22 cellular contexts compared by ENCODE assay signal in genomic region chr14:69669375-69669774, GRCh38. TPM values are rescaled to one million over a fixed set of nuclear protein-coding genes. Genes with fewer than 3 reads are reported as not detected.
DNase-seq lines count a peak whose midpoint lies in the region; ATAC-seq, FAIRE-seq and TF ChIP-seq lines count a peak whose summit lies in the region.
"Had no signal": no experiment of that assay in that cellular context is flagged by ENCODE, and none has a peak within 500 bp of the region (broad histone marks: within the 10 kb centered on the region; RNA-seq: fewer than 3 reads in every experiment).

No MANE protein-coding gene starts in this region.

- H3K4me2 ChIP-seq in SU-DHL-6 (ENCODE audit: low read depth, low read length, poor library complexity, severe bottlenecking) (no peak overlapping the region), H1 (ENCODE audit: insufficient read depth in 1 of 2, low read depth in 2 of 2, low read length in 2 of 2) (no peak overlapping the region), mesenchymal stem cell (ENCODE audit: low read length, poor library complexity, severe bottlenecking) (no peak overlapping the region)
- H3K4me2 ChIP-seq: GM23338, neural progenitor cell had no signal

- H3K27me3 Mint-ChIP-seq in activated naive CD4-positive, alpha-beta T cell treated with anti-CD3 and anti-CD28 coated beads, Interleukin-2, amount 10 ng/mL, durations not matched to agents 7 days and 5 days = no peaks in the 10 kb centered on the region
- H3K27me3 Mint-ChIP-seq: dendritic cell treated with granulocyte-macrophage colony-stimulating factor and Interleukin-4, amounts not matched to agents 40 ng/mL and 50 ng/mL, for 4 days had no signal

- H3K79me2 ChIP-seq in SU-DHL-6 (ENCODE audit: insufficient read depth, low read length) = peaks cover 98% of the 10 kb centered on the region
- no peaks in the 10 kb centered on the region for H3K79me2 ChIP-seq in H1 (ENCODE audit: control insufficient read depth in 1 of 2, insufficient read depth in 2 of 2, low read length in 2 of 2)

- H3F3A ChIP-seq in SU-DHL-6 (ENCODE audit: insufficient read depth) = peaks cover 44% of the 10 kb centered on the region

- H3K23ac ChIP-seq in H1 (ENCODE audit: insufficient read length) (no peak overlapping the region), mesenchymal stem cell (ENCODE audit: low read length in 2 of 2) (no peak overlapping the region)

- no peaks in the 10 kb centered on the region for H3K27me3 ChIP-seq in SU-DHL-6 (ENCODE audit: low read length)
- no peaks in the 10 kb centered on the region for H3K27me3 ChIP-seq in H1 (replicated peaks in 1 of 4; ENCODE audit: control insufficient read depth in 3 of 4, extremely low read depth in 1 of 4, insufficient read depth in 3 of 4, low read length in 3 of 4)
- no peaks in the 10 kb centered on the region for H3K27me3 ChIP-seq in thyroid gland
- no peaks in the 10 kb centered on the region for H3K27me3 ChIP-seq in mesenchymal stem cell (ENCODE audit: control insufficient read depth in 1 of 2, insufficient read depth in 1 of 2, low read length in 2 of 2)
- H3K27me3 ChIP-seq: foreskin keratinocyte, neural progenitor cell, upper lobe of left lung had no signal

- TF ChIP-seq RAD21 in H1 (IDR thresholded peaks at IDR 0.05 in 1 of 2, conservative IDR thresholded peaks at IDR 0.05 in 1 of 2; ENCODE audit: low read depth in 2 of 2, low read length in 2 of 2) = no peak

- H2BK20ac ChIP-seq in H1 (ENCODE audit: low read length) = 0 out of 2 replicates have a peak overlapping the region, but pooled peaks have one; percentile 35

- H3K18ac ChIP-seq in H1 (ENCODE audit: extremely low read depth, low read length) (no peak overlapping the region), mesenchymal stem cell (ENCODE audit: low read depth in 1 of 2, low read length in 2 of 2) (no peak overlapping the region)

- no peaks in the 10 kb centered on the region for H3K9me3 ChIP-seq in SU-DHL-6 (ENCODE audit: insufficient read depth, low read length)
- no peaks in the 10 kb centered on the region for H3K9me3 ChIP-seq in H1 (ENCODE audit: insufficient read depth in 2 of 2, low read depth in 1 of 2, low read length in 1 of 2)
- H3K9me3 ChIP-seq in thyroid gland = no peaks in the 10 kb centered on the region
- no peaks in the 10 kb centered on the region for H3K9me3 ChIP-seq in mesenchymal stem cell (ENCODE audit: control insufficient read depth, low read length)
- H3K9me3 ChIP-seq: upper lobe of left lung had no signal

- no peak overlapping the region for H4K8ac ChIP-seq in H1 (ENCODE audit: extremely low read depth, insufficient read depth, low read length)
- H4K8ac ChIP-seq in mesenchymal stem cell (ENCODE audit: low read length) = no peak overlapping the region

- peaks cover 90% of the 10 kb centered on the region for H3K4me1 Mint-ChIP-seq in activated naive CD4-positive, alpha-beta T cell treated with anti-CD3 and anti-CD28 coated beads, Interleukin-2, amount 10 ng/mL, durations not matched to agents 7 days and 5 days

- intact Hi-C loops in thyroid gland (cut with DNase I) = no loop called here

- ATAC-seq in GM21360 (IDR thresholded peaks at IDR 0.05; ENCODE audit: unreplicated experiment) = no peak
- ATAC-seq: foreskin keratinocyte, GM23338, HepG2 had no signal

- WGBS in H1 (ENCODE audit: extremely low coverage in 1 of 2, insufficient coverage in 1 of 2, insufficient read length in 1 of 2, insufficient replicate concordance in 2 of 2, low coverage in 1 of 2, low lambda C conversion rate in 2 of 2, missing lambda C conversion rate in 1 of 2), 2 experiments = 89% methylated on average over 2 of the region's 2 CpGs; no CpG with 5 or more reads in 1 of the 2 experiments
- 92 to 94% methylated on average over 2 of the region's 2 CpGs for WGBS in thyroid gland, 2 donors
- 98% methylated on average over 2 of the region's 2 CpGs for WGBS in mesenchymal stem cell

- peaks cover 55% of the 10 kb centered on the region for H3K36me3 Mint-ChIP-seq in activated naive CD4-positive, alpha-beta T cell treated with anti-CD3 and anti-CD28 coated beads, Interleukin-2, amount 10 ng/mL, durations not matched to agents 7 days and 5 days

- H2BK5ac ChIP-seq in H1 (ENCODE audit: low read depth, low read length) (no peak overlapping the region; the same call in 1 of the 2 replicates), mesenchymal stem cell (ENCODE audit: low read depth, low read length, poor library complexity, severe bottlenecking) (no peak overlapping the region)

- CTCF ChIA-PET in activated naive CD4-positive, alpha-beta T cell treated with anti-CD3 and anti-CD28 coated beads, Interleukin-2, amount 10 ng/mL, durations not matched to agents 7 days and 5 days (lab: Charles Lee) = interaction anchor here (0.7 to 1.1 kb wide), 3 partner anchors 57 to 61 kb away, joined by 3 to 5 read pairs (median 3); no protein-coding TSS in a partner anchor
- CTCF ChIA-PET in H1 (lab: Charles Lee; ENCODE audit: partially characterized antibody) = interaction anchor here (0.9 to 1.7 kb wide), 5 partner anchors 8 to 84 kb away, joined by 3 to 5 read pairs (median 3); no protein-coding TSS in a partner anchor

- H2AK5ac ChIP-seq in H1 (ENCODE audit: low read depth, low read length) (no peak overlapping the region), mesenchymal stem cell (ENCODE audit: low read length, severe bottlenecking) (no peak overlapping the region)

- no peak for DNase-seq in activated naive CD4-positive, alpha-beta T cell treated with anti-CD3 and anti-CD28 coated beads, Interleukin-2, amount 10 ng/mL, durations not matched to agents 7 days and 5 days
- DNase-seq in activated naive CD4-positive, alpha-beta T cell treated with anti-CD3 and anti-CD28 coated beads, Interleukin-2, amount 50 U/mL, for 16 hours = no peak
- DNase-seq in H1 (ENCODE audit: low read depth in 1 of 2, low spot score in 2 of 2) = no peak
- no peak for DNase-seq in thyroid gland
- DNase-seq in NCI-H128 (lab: John Stamatoyannopoulos, UW; ENCODE audit: unreplicated experiment) = no peak
- no peak for DNase-seq in mesenchymal stem cell
- DNase-seq: COR-L47, foreskin keratinocyte, hippocampal formation, mesendoderm, MM.1S, NCI-H187, RPMI8226, upper lobe of left lung had no signal

- peak overlapping the region; percentile 85 for H3K27ac Mint-ChIP-seq in activated naive CD4-positive, alpha-beta T cell treated with anti-CD3 and anti-CD28 coated beads, Interleukin-2, amount 10 ng/mL, durations not matched to agents 7 days and 5 days
- H3K27ac Mint-ChIP-seq: dendritic cell treated with granulocyte-macrophage colony-stimulating factor and Interleukin-4, amounts not matched to agents 40 ng/mL and 50 ng/mL, for 4 days; GM23338; neural progenitor cell had no signal

- H3K9ac ChIP-seq in SU-DHL-6 (ENCODE audit: low read length) = no peak overlapping the region
- no peak overlapping the region for H3K9ac ChIP-seq in H1 (replicated peaks in 1 of 4; ENCODE audit: extremely low read depth in 1 of 4, low read depth in 3 of 4, low read length in 3 of 4)
- no peak overlapping the region for H3K9ac ChIP-seq in mesenchymal stem cell (ENCODE audit: low read length)
- H3K9ac ChIP-seq: neural progenitor cell had no signal

- no peaks in the 10 kb centered on the region for H3K9me2 ChIP-seq in SU-DHL-6 (replicated peaks; ENCODE audit: insufficient read depth, low read length)

- H4K20me1 ChIP-seq in SU-DHL-6 (ENCODE audit: low read depth, low read length) (no peaks in the 10 kb centered on the region; the same call in 1 of the 2 replicates), H1 (replicated peaks in 1 of 2; ENCODE audit: control insufficient read depth in 1 of 2, insufficient read depth in 2 of 2, low read length in 2 of 2) (peaks cover 0 to 1% of the 10 kb centered on the region in 2 experiments)

- no peak overlapping the region for H3K14ac ChIP-seq in H1 (ENCODE audit: insufficient read length)
- H3K14ac ChIP-seq in mesenchymal stem cell (ENCODE audit: low read length in 2 of 2) = no peak overlapping the region

- H2BK12ac ChIP-seq in H1 (ENCODE audit: low read depth, low read length) (no peak overlapping the region), mesenchymal stem cell (ENCODE audit: low read length in 2 of 2) (no peak overlapping the region)

- no peak overlapping the region for H2BK15ac ChIP-seq in H1 (ENCODE audit: low read length)
- H2BK15ac ChIP-seq in mesenchymal stem cell (ENCODE audit: low read depth, poor library complexity, severe bottlenecking) = no peak overlapping the region

- no peak overlapping the region for H2AFZ ChIP-seq in SU-DHL-6 (ENCODE audit: low read depth, low read length, severe bottlenecking)
- no peak overlapping the region for H2AFZ ChIP-seq in H1 (ENCODE audit: low read length)
- no peak overlapping the region for H2AFZ ChIP-seq in mesenchymal stem cell (ENCODE audit: low read depth, low read length)
- H2AFZ ChIP-seq: GM23338, neural progenitor cell had no signal

- no peak for TF ChIP-seq CTCF in SU-DHL-6 (IDR thresholded peaks at IDR 0.05; ENCODE audit: insufficient read depth, low read length, poor library complexity, severe bottlenecking)
- TF ChIP-seq CTCF in H1 (IDR thresholded peaks at IDR 0.05; ENCODE audit: control extremely low read depth in 1 of 3, insufficient read depth in 1 of 3, low read depth in 1 of 3, low read length in 3 of 3) = no peak
- no peak for TF ChIP-seq CTCF in thyroid gland (IDR thresholded peaks at IDR 0.05)

- TF ChIP-seq EP300 in H1 (IDR thresholded peaks at IDR 0.05; ENCODE audit: borderline replicate concordance in 1 of 2, low read depth in 2 of 2, low read length in 2 of 2) = no peak

- peaks cover 0 to 5% (median 4%) of the 10 kb centered on the region in 4 experiments; a peak in 3 of 7 replicates for H3K4me1 ChIP-seq in H1 (replicated peaks in 1 of 4; ENCODE audit: control insufficient read depth in 3 of 4, insufficient read depth in 4 of 4, low read length in 3 of 4)
- peaks cover 69 to 95% of the 10 kb centered on the region in 2 donors for H3K4me1 ChIP-seq in thyroid gland
- H3K4me1 ChIP-seq in mesenchymal stem cell (ENCODE audit: control insufficient read depth, insufficient read depth, low read depth, low read length) = peaks cover 11% of the 10 kb centered on the region
- H3K4me1 ChIP-seq: foreskin keratinocyte had no signal

- no peak overlapping the region for H4K5ac ChIP-seq in H1 (ENCODE audit: insufficient read length, low read depth, low read length)

- no peak overlapping the region for H3K4me3 Mint-ChIP-seq in activated naive CD4-positive, alpha-beta T cell treated with anti-CD3 and anti-CD28 coated beads, Interleukin-2, amount 10 ng/mL, durations not matched to agents 7 days and 5 days
- H3K4me3 Mint-ChIP-seq: dendritic cell treated with granulocyte-macrophage colony-stimulating factor and Interleukin-4, amounts not matched to agents 40 ng/mL and 50 ng/mL, for 4 days; GM23338; neural progenitor cell had no signal

- H2BK120ac ChIP-seq in H1 (replicated peaks; ENCODE audit: low read depth, low read length) (no peak overlapping the region), mesenchymal stem cell (ENCODE audit: low read depth, low read length) (no peak overlapping the region)

- H3K4ac ChIP-seq in H1 (replicated peaks; ENCODE audit: insufficient read length, low read depth, low read length) = no peak overlapping the region
- H3K4ac ChIP-seq in mesenchymal stem cell (ENCODE audit: low read depth in 1 of 2, low read length in 2 of 2) = no peak overlapping the region

- H3K79me1 ChIP-seq in H1 (ENCODE audit: low read depth, low read length) (0 out of 2 replicates have a peak, but pooled peaks cover 2% of the 10 kb centered on the region), mesenchymal stem cell (replicated peaks; ENCODE audit: low read length, poor library complexity, severe bottlenecking) (peaks cover 40% of the 10 kb centered on the region)

- POLR2A ChIA-PET in H1 (lab: Charles Lee; ENCODE audit: partially characterized antibody) = interaction anchor here (1.3 kb wide), 1 partner anchor 12 kb away, joined by 4 read pairs; no protein-coding TSS in a partner anchor

- FAIRE-seq in H1 (lab: Jason Lieb, UNC) = no peak
- FAIRE-seq: bronchial epithelial cell, HepG2, keratinocyte had no signal

- H3K9me3 Mint-ChIP-seq in activated naive CD4-positive, alpha-beta T cell treated with anti-CD3 and anti-CD28 coated beads, Interleukin-2, amount 10 ng/mL, durations not matched to agents 7 days and 5 days = peaks cover 11% of the 10 kb centered on the region
- H3K9me3 Mint-ChIP-seq: dendritic cell treated with granulocyte-macrophage colony-stimulating factor and Interleukin-4, amounts not matched to agents 40 ng/mL and 50 ng/mL, for 4 days; GM23338 had no signal

- peak overlapping the region; percentile 22; the same call in 1 of the 2 replicates for H3K27ac ChIP-seq in SU-DHL-6 (ENCODE audit: low read depth, low read length)
- no peak overlapping the region for H3K27ac ChIP-seq in H1 (ENCODE audit: low read depth, low read length)
- peak overlapping the region; percentile 78 to 95 (median 82) for H3K27ac ChIP-seq in thyroid gland
- H3K27ac ChIP-seq in mesenchymal stem cell (ENCODE audit: low read length, poor library complexity, severe bottlenecking) = no peak overlapping the region
- H3K27ac ChIP-seq: foreskin keratinocyte, neural progenitor cell had no signal

- no peak overlapping the region for H4K91ac ChIP-seq in H1 (replicated peaks; ENCODE audit: insufficient read length, low read length)
- no peak overlapping the region for H4K91ac ChIP-seq in mesenchymal stem cell (ENCODE audit: low read length)

- no peak overlapping the region for H3K4me3 ChIP-seq in SU-DHL-6 (ENCODE audit: insufficient read depth, low read length, poor library complexity, severe bottlenecking)
- no peak overlapping the region for H3K4me3 ChIP-seq in H1 (ENCODE audit: extremely low read depth in 1 of 4, insufficient read depth in 2 of 4, low read depth in 3 of 4, low read length in 4 of 4)
- H3K4me3 ChIP-seq in thyroid gland (replicated peaks in 1 of 3) = no peak overlapping the region
- H3K4me3 ChIP-seq in mesenchymal stem cell (ENCODE audit: insufficient read depth in 1 of 2, low read depth in 1 of 2, low read length in 2 of 2) = no peak overlapping the region
- H3K4me3 ChIP-seq: GM23338, neural progenitor cell, upper lobe of left lung had no signal

- TF ChIP-seq POLR2A in H1 (IDR thresholded peaks at IDR 0.05; ENCODE audit: control extremely low read depth in 1 of 2, low read depth in 2 of 2, low read length in 2 of 2) = no peak
- TF ChIP-seq POLR2A in thyroid gland (IDR thresholded peaks at IDR 0.05) = no peak

- H3K23me2 ChIP-seq in H1 (ENCODE audit: low read depth, low read length) = no peaks in the 10 kb centered on the region

- H3K36me3 ChIP-seq in SU-DHL-6 (ENCODE audit: low read length) (peaks cover 3% of the 10 kb centered on the region; the same call in 1 of the 2 replicates), H1 (ENCODE audit: control insufficient read depth in 2 of 4, insufficient read depth in 4 of 4, low read length in 3 of 4) (no peaks in the 10 kb centered on the region; a peak in 1 of 8 replicates), thyroid gland (no peaks in the 10 kb centered on the region), mesenchymal stem cell (ENCODE audit: control insufficient read depth in 1 of 2, insufficient read depth in 2 of 2, low read depth in 1 of 2, low read length in 2 of 2) (no peaks in the 10 kb centered on the region)
- H3K36me3 ChIP-seq: neural progenitor cell, upper lobe of left lung had no signal

- no peak overlapping the region for H3K56ac ChIP-seq in H1 (replicated peaks; ENCODE audit: insufficient read length, low read depth, low read length)

RNA-seq across cellular contexts. Expression of gene SUSD6, which starts 58.0 kb away (rescaled TPM):
- total RNA-seq in H1 (2021; fragmentation: NEBNext Ultra II Directional; extraction: Animal tissue kit (Norgen Biotek cat#: 25700)) = 3.8 and 5.1 TPM in 2 replicates
- polyA plus RNA-seq in H1 (2011; rRNA removed) = 2.9 and 3.0 TPM in 2 replicates
- polyA plus RNA-seq in H1 (2011; cell fraction: cytosol; rRNA removed) = 2.6 TPM
- polyA plus RNA-seq in H1 (2011; cell fraction: nucleus; rRNA removed) = 6.3 TPM
- 3.2 to 5.3 TPM (median 4.4 TPM) in 4 replicates for polyA plus RNA-seq in H1 (2012, experiment 1 of 2)
- polyA plus RNA-seq in H1 (2012, experiment 2 of 2) = 3.6 TPM
- 2.8 TPM for polyA plus RNA-seq in H1 (2013, experiment 1 of 2)
- 3.2 TPM for polyA plus RNA-seq in H1 (2013, experiment 2 of 2)
- polyA minus RNA-seq in H1 (2011; rRNA and poly(A)+ RNA removed) = 4.4 and 5.8 TPM in 2 replicates
- polyA minus RNA-seq in H1 (2011; cell fraction: cytosol; rRNA and poly(A)+ RNA removed) = 4.8 TPM
- 5.9 TPM for polyA minus RNA-seq in H1 (2011; cell fraction: nucleus; rRNA and poly(A)+ RNA removed)
- 10 to 100 TPM; 37.5 to 70.4 (median 44.5) TPM for total RNA-seq in thyroid gland
- 8.9 TPM for polyA plus RNA-seq in mesenchymal stem cell (2013, experiment 1 of 2)
- 9.1 TPM for polyA plus RNA-seq in mesenchymal stem cell (2013, experiment 2 of 2)

Comparison
In these comparisons a context has a peak if more than half of its experiments do, and no peak if none do; other contexts are left out.
1. H3K27ac ChIP-seq: peak in SU-DHL-6 (single experiment) and thyroid gland (3 of 3); none in H1 (single experiment) and mesenchymal stem cell (single experiment).